Comparison of ENCODE assay signal across 12 cellular contexts in genomic region chr2:102436284-102436683, GRCh38. TPM values are rescaled to one million over a fixed set of nuclear protein-coding genes. Genes with fewer than 3 reads are reported as not detected.
A peak's percentile ranks its signal among the peaks of the same experiment; 100 is the strongest.
DNase-seq lines count a peak whose midpoint lies in the region; ATAC-seq, FAIRE-seq and TF ChIP-seq lines count a peak whose summit lies in the region.
"Had no signal": no experiment of that assay in that cellular context is flagged by ENCODE, and none has a peak within 500 bp of the region (broad histone marks: within the 10 kb centered on the region; RNA-seq: fewer than 3 reads in every experiment).

No MANE protein-coding gene starts in this region.

- no peak overlapping the region for H4K91ac ChIP-seq in IMR-90 (ENCODE audit: insufficient read depth, low read depth, low read length)

- H3K27ac Mint-ChIP-seq in T-helper 1 cell treated with Interleukin-12 subunit alpha and Interleukin-12 subunit beta and Interleukin-4 antibody, amounts not matched to agents 30 μg/mL and 1 μg/mL, for 36 hours: peak overlapping the region; percentile 49
- no peak overlapping the region for H3K27ac Mint-ChIP-seq in Caco-2 (ENCODE audit: unreplicated experiment)
- H3K27ac Mint-ChIP-seq: progenitor cell of endocrine pancreas had no signal

- H3K4me3 ChIP-seq in IMR-90 (ENCODE audit: insufficient read depth, low read depth, low read length) (no peak overlapping the region), small intestine (ENCODE audit: low read depth in 1 of 2, low read length in 2 of 2) (no peak overlapping the region), Caco-2 (ENCODE audit: low read depth, low read length) (no peak overlapping the region)
- H3K4me3 ChIP-seq: A549 had no signal

- FAIRE-seq in small intestine (lab: Jason Lieb, UNC): no peak
- FAIRE-seq: A549, HepG2 had no signal

- H3K9me1 ChIP-seq in IMR-90 (ENCODE audit: insufficient read depth, low read length): no peaks in the 10 kb centered on the region

- intact Hi-C loops in IMR-90 (cut with micrococcal nuclease) (no loop called here), Caco-2 (cut with micrococcal nuclease; ENCODE audit: unreplicated experiment) (no loop called here)

- H3K36me3 ChIP-seq in IMR-90 (ENCODE audit: control insufficient read depth, insufficient read depth, low read length): no peaks in the 10 kb centered on the region
- H3K36me3 ChIP-seq in small intestine (ENCODE audit: control insufficient read depth in 2 of 2, insufficient read depth in 2 of 2, low read length in 2 of 2): no peaks in the 10 kb centered on the region
- H3K36me3 ChIP-seq in Caco-2 (ENCODE audit: control insufficient read depth, insufficient read depth, low read length): no peaks in the 10 kb centered on the region

- no peak overlapping the region for H2AK9ac ChIP-seq in IMR-90 (replicated peaks; ENCODE audit: low read depth, low read length, poor library complexity)

- no peak overlapping the region for H2AK5ac ChIP-seq in IMR-90 (ENCODE audit: low read depth, low read length)

- 0 out of 2 replicates have a peak, but pooled peaks cover 2% of the 10 kb centered on the region for H3K4me1 ChIP-seq in IMR-90 (ENCODE audit: control insufficient read depth, insufficient read depth, low read length)
- peaks cover 0 to 3% of the 10 kb centered on the region in 2 donors for H3K4me1 ChIP-seq in small intestine (ENCODE audit: control insufficient read depth in 2 of 2, insufficient read depth in 1 of 2, low read depth in 1 of 2, low read length in 1 of 2)
- H3K4me1 ChIP-seq in Caco-2: no peaks in the 10 kb centered on the region
- H3K4me1 ChIP-seq: A549 had no signal

- TF ChIP-seq RAD21 in IMR-90 (IDR thresholded peaks at IDR 0.05; ENCODE audit: low read length): no peak

- dilution Hi-C loops in IMR-90 (cut with HindIII; ENCODE audit: low sequenced_read_pairs, unreplicated experiment): no loop called here

- no peak for TF ChIP-seq CTCF in IMR-90 (conservative IDR thresholded peaks at IDR 0.05; ENCODE audit: low read depth, low read length)
- TF ChIP-seq CTCF in Caco-2 (IDR thresholded peaks at IDR 0.05; ENCODE audit: insufficient read depth in 1 of 2, low read depth in 1 of 2, low read length in 1 of 2, severe bottlenecking in 1 of 2, unreplicated experiment in 1 of 2): no peak

- H3K27ac ChIP-seq in IMR-90 (ENCODE audit: insufficient read depth, low read length): no peak overlapping the region
- no peak overlapping the region for H3K27ac ChIP-seq in small intestine (ENCODE audit: low read depth in 1 of 2, low read length in 1 of 2)
- H3K27ac ChIP-seq: A549 had no signal

- H2BK120ac ChIP-seq in IMR-90 (ENCODE audit: low read depth, low read length): no peak overlapping the region

- H3K27me3 ChIP-seq in IMR-90 (ENCODE audit: control insufficient read depth, insufficient read depth, low read length) (peaks cover 6% of the 10 kb centered on the region), small intestine (ENCODE audit: control insufficient read depth in 2 of 2, insufficient read depth in 2 of 2, low read length in 2 of 2) (no peaks in the 10 kb centered on the region), Caco-2 (replicated peaks; ENCODE audit: control insufficient read depth, insufficient read depth, low read length) (no peaks in the 10 kb centered on the region)

- H4K5ac ChIP-seq in IMR-90 (ENCODE audit: low read depth, low read length): no peak overlapping the region

- H3K56ac ChIP-seq in IMR-90 (ENCODE audit: extremely low read depth, insufficient read depth, low read length): no peak overlapping the region

- peaks cover 36% of the 10 kb centered on the region for H3K4me1 Mint-ChIP-seq in T-helper 1 cell treated with Interleukin-12 subunit alpha and Interleukin-12 subunit beta and Interleukin-4 antibody, amounts not matched to agents 30 μg/mL and 1 μg/mL, for 36 hours (ENCODE audit: low read depth)
- H3K4me1 Mint-ChIP-seq in Caco-2 (ENCODE audit: low read depth, unreplicated experiment): no peaks in the 10 kb centered on the region

- H2BK5ac ChIP-seq in IMR-90 (ENCODE audit: low read depth, low read length, poor library complexity, severe bottlenecking): no peak overlapping the region

- no peak overlapping the region for H4K8ac ChIP-seq in IMR-90 (ENCODE audit: low read depth in 2 of 2, low read length in 2 of 2)

- H3K23ac ChIP-seq in IMR-90 (ENCODE audit: low read depth, low read length): no peak overlapping the region

- POLR2A ChIA-PET in IMR-90 (lab: Charles Lee; ENCODE audit: unreplicated experiment) (no interaction called here), Caco-2 (lab: Charles Lee) (no interaction called here)

- no peak overlapping the region for H3K18ac ChIP-seq in IMR-90 (ENCODE audit: low read depth, low read length)

- H3K27me3 Mint-ChIP-seq in T-helper 1 cell treated with Interleukin-12 subunit alpha and Interleukin-12 subunit beta and Interleukin-4 antibody, amounts not matched to agents 30 μg/mL and 1 μg/mL, for 36 hours (ENCODE audit: low read depth): no peaks in the 10 kb centered on the region
- peaks cover 10% of the 10 kb centered on the region for H3K27me3 Mint-ChIP-seq in Caco-2 (ENCODE audit: insufficient read depth, unreplicated experiment)
- H3K27me3 Mint-ChIP-seq: progenitor cell of endocrine pancreas had no signal

- WGBS in IMR-90 (ENCODE audit: extremely low coverage in 2 of 2, insufficient read length in 1 of 2), 2 experiments: no CpG with 5 or more reads among the region's 3 CpGs
- 20 to 37% (median 21%) methylated on average over 3 of the region's 3 CpGs for WGBS in small intestine, 3 donors

- H3K79me1 ChIP-seq in IMR-90 (ENCODE audit: low read depth in 1 of 2, low read length in 2 of 2): no peaks in the 10 kb centered on the region

- H3K9me3 Mint-ChIP-seq in T-helper 1 cell treated with Interleukin-12 subunit alpha and Interleukin-12 subunit beta and Interleukin-4 antibody, amounts not matched to agents 30 μg/mL and 1 μg/mL, for 36 hours: no peaks in the 10 kb centered on the region
- H3K9me3 Mint-ChIP-seq in Caco-2 (ENCODE audit: unreplicated experiment): no peaks in the 10 kb centered on the region

- H3K36me3 Mint-ChIP-seq in T-helper 1 cell treated with Interleukin-12 subunit alpha and Interleukin-12 subunit beta and Interleukin-4 antibody, amounts not matched to agents 30 μg/mL and 1 μg/mL, for 36 hours (ENCODE audit: low read depth): peaks cover 28% of the 10 kb centered on the region
- no peaks in the 10 kb centered on the region for H3K36me3 Mint-ChIP-seq in Caco-2 (ENCODE audit: insufficient read depth, unreplicated experiment)

- peak overlapping the region; percentile 40 for H3K4me3 Mint-ChIP-seq in T-helper 1 cell treated with Interleukin-12 subunit alpha and Interleukin-12 subunit beta and Interleukin-4 antibody, amounts not matched to agents 30 μg/mL and 1 μg/mL, for 36 hours
- H3K4me3 Mint-ChIP-seq in Caco-2 (ENCODE audit: unreplicated experiment): no peak overlapping the region

- CTCF ChIA-PET in IMR-90 (lab: Yijun Ruan, JAX): interaction anchor here (1.1 kb wide), 1 partner anchor 182 kb away, joined by 3 read pairs; no protein-coding TSS in a partner anchor
- CTCF ChIA-PET in Caco-2 (lab: Charles Lee): no interaction called here

- H2BK15ac ChIP-seq in IMR-90 (ENCODE audit: low read depth, low read length): no peak overlapping the region

- in situ Hi-C loops in IMR-90 (cut with MboI; ENCODE audit: low sequenced_read_pairs): no loop called here

- no TSS peak for BruUV-seq in IMR-90 (replicated peaks; lab: Mats Ljungman, UMichigan)
- BruUV-seq in Caco-2 (replicated peaks; lab: Mats Ljungman, UMichigan): no TSS peak

- no peak for DNase-seq in T-helper 1 cell
- peak; percentile 63 for DNase-seq in IMR-90
- DNase-seq in dermis blood vessel endothelial cell: peak; percentile 82
- DNase-seq in pulmonary artery endothelial cell (ENCODE audit: low read depth, low spot score): peak; percentile 49
- no peak for DNase-seq in small intestine
- DNase-seq in Caco-2: no peak
- DNase-seq: GF-D8 had no signal

- H3K14ac ChIP-seq in IMR-90 (replicated peaks; ENCODE audit: low read depth, low read length): no peak overlapping the region

- H3K9me3 ChIP-seq in IMR-90 (ENCODE audit: control insufficient read depth, insufficient read depth, low read length) (no peaks in the 10 kb centered on the region), small intestine (ENCODE audit: control insufficient read depth, low read depth) (no peaks in the 10 kb centered on the region), Caco-2 (no peaks in the 10 kb centered on the region)
- H3K9me3 ChIP-seq: A549 had no signal

- H4K20me1 ChIP-seq in IMR-90 (ENCODE audit: insufficient read depth, low read length): no peaks in the 10 kb centered on the region

- peak; percentile 29; the same call in 1 of the 2 replicates for ATAC-seq in IMR-90 (ENCODE audit: low read depth)
- ATAC-seq in HG02938 (IDR thresholded peaks at IDR 0.05; ENCODE audit: unreplicated experiment): no peak
- ATAC-seq: A549, HepG2 had no signal

- H3K4me2 ChIP-seq in IMR-90 (ENCODE audit: low read depth, low read length): no peak overlapping the region
- H3K4me2 ChIP-seq: A549 had no signal

- no peak overlapping the region for H2BK20ac ChIP-seq in IMR-90 (ENCODE audit: low read depth, low read length)

- no peak for TF ChIP-seq POLR2A in IMR-90 (IDR thresholded peaks at IDR 0.05; ENCODE audit: low read depth, low read length)

- H3K4ac ChIP-seq in IMR-90 (ENCODE audit: low read depth, low read length): no peak overlapping the region

- H3K9ac ChIP-seq in IMR-90 (ENCODE audit: low read depth, low read length): no peak overlapping the region

- no peak overlapping the region for H2AFZ ChIP-seq in IMR-90 (replicated peaks; ENCODE audit: low read length, poor library complexity)

TF ChIP-seq in IMR-90, 13 proteins besides CTCF, POLR2A, EP300 and RAD21 (continues in another document):
- no peak for TF ChIP-seq BHLHE40 (IDR thresholded peaks at IDR 0.05; ENCODE audit: low read depth, low read length)

RNA-seq across cellular contexts. Expression of gene IL18RAP, which starts 13.3 kb away (rescaled TPM):
- total RNA-seq in IMR-90 (2012; rRNA removed) (not detected in 2 replicates), dermis blood vessel endothelial cell (not detected in 2 replicates), pulmonary artery endothelial cell (under 0.01 TPM in 1 of 2 replicates, not detected in the other), Caco-2 (2022) (not detected in 2 replicates)
- polyA plus RNA-seq in IMR-90 (2012; rRNA removed) (not detected in 2 replicates), small intestine (under 1 TPM; 0.22 to 1.00 (median 0.27) TPM)
- not detected in 2 replicates for polyA plus RNA-seq in IMR-90 (2012; cell fraction: cytosol; rRNA removed)
- 0.03 TPM in 1 of 2 replicates, not detected in the other for polyA plus RNA-seq in IMR-90 (2012; cell fraction: nucleus; rRNA removed; ENCODE audit: low replicate concordance)
- total RNA-seq: HepG2, progenitor cell of endocrine pancreas had no signal

RNA-seq across cellular contexts. Expression of gene SLC9A4, which starts 36.7 kb away (rescaled TPM):
- total RNA-seq in IMR-90 (2012; rRNA removed): not detected in 2 replicates
- not detected in 2 replicates for polyA plus RNA-seq in IMR-90 (2012; rRNA removed)
- polyA plus RNA-seq in IMR-90 (2012; cell fraction: cytosol; rRNA removed): not detected in 2 replicates
- not detected in 2 replicates for polyA plus RNA-seq in IMR-90 (2012; cell fraction: nucleus; rRNA removed; ENCODE audit: low replicate concordance)
- not detected in 2 replicates for total RNA-seq in dermis blood vessel endothelial cell
- not detected in 2 replicates for total RNA-seq in pulmonary artery endothelial cell
- under 1 TPM in 1 of 3 donors, not detected in 2; 0.07 TPM for polyA plus RNA-seq in small intestine
- total RNA-seq in Caco-2 (2022): 1.2 and 1.4 TPM in 2 replicates
- total RNA-seq: HepG2 had no signal
- polyA plus RNA-seq: A549, HepG2 had no signal

Comparison
In these comparisons a context has a peak if more than half of its experiments do, and no peak if none do; other contexts are left out.
1. DNase-seq: peak in IMR-90 (single experiment), dermis blood vessel endothelial cell (single experiment) and pulmonary artery endothelial cell (single experiment); none in T-helper 1 cell (0 of 5), small intestine (single experiment) and Caco-2 (0 of 2).